ENCODE assay signal across 1 cellular context in genomic region chr17:59466943-59467801, GRCh38.
TF ChIP-seq lines count a peak whose summit lies in the region.

No MANE protein-coding gene starts in this region.

TF ChIP-seq in HepG2, 621 proteins besides CTCF, POLR2A, EP300 and RAD21 (continued from another document):
- TF ChIP-seq ZBTB33 (CRISPR knock-in tag; IDR thresholded peaks at IDR 0.05) (no peak), RFX3 (CRISPR knock-in tag; IDR thresholded peaks at IDR 0.05) (0 out of 2 replicates have a peak, but pooled peaks have one; percentile 12), RBAK (CRISPR knock-in tag; IDR thresholded peaks at IDR 0.05) (0 out of 2 replicates have a peak, but pooled peaks have one; percentile 32), ETV5 (CRISPR knock-in tag; IDR thresholded peaks at IDR 0.05; ENCODE audit: borderline replicate concordance) (no peak; the same call in 1 of the 2 replicates), ZSCAN22 (CRISPR knock-in tag; IDR thresholded peaks at IDR 0.05) (no peak), THAP11 (CRISPR knock-in tag; IDR thresholded peaks at IDR 0.05) (peak; percentile 23; the same call in 1 of the 2 replicates), SOX6 (IDR thresholded peaks at IDR 0.05) (no peak), SOX6 (CRISPR knock-in tag; IDR thresholded peaks at IDR 0.05) (no peak), ZMAT3 (CRISPR knock-in tag; conservative IDR thresholded peaks at IDR 0.05) (no peak), ZNF589 (CRISPR knock-in tag; conservative IDR thresholded peaks at IDR 0.05) (no peak), ZMAT5 (CRISPR knock-in tag; IDR thresholded peaks at IDR 0.05; ENCODE audit: borderline replicate concordance, low read depth) (no peak), SOX5 (CRISPR knock-in tag; IDR thresholded peaks at IDR 0.05; ENCODE audit: borderline replicate concordance) (peak; percentile 22; the same call in 1 of the 2 replicates), NR3C1 (CRISPR knock-in tag; IDR thresholded peaks at IDR 0.05) (no peak), NFIB (CRISPR knock-in tag; IDR thresholded peaks at IDR 0.05; ENCODE audit: borderline replicate concordance) (no peak), ZC3H13 (CRISPR knock-in tag; IDR thresholded peaks at IDR 0.05) (0 out of 2 replicates have a peak, but pooled peaks have one; percentile 29), MNT (IDR thresholded peaks at IDR 0.05) (peak; percentile 66; the same call in 1 of the 2 replicates), ARNT (IDR thresholded peaks at IDR 0.05) (no peak), TOE1 (CRISPR knock-in tag; IDR thresholded peaks at IDR 0.05) (no peak), NFIC (IDR thresholded peaks at IDR 0.05; ENCODE audit: low read length) (0 out of 2 replicates have a peak, but pooled peaks have one; percentile 46), ZNF773 (CRISPR knock-in tag; IDR thresholded peaks at IDR 0.05; ENCODE audit: borderline replicate concordance) (no peak), ZFP82 (CRISPR knock-in tag; IDR thresholded peaks at IDR 0.05; ENCODE audit: borderline replicate concordance) (0 out of 2 replicates have a peak, but pooled peaks have one; percentile 37), PAX8 (CRISPR knock-in tag; IDR thresholded peaks at IDR 0.05; ENCODE audit: borderline replicate concordance) (no peak), ASH2L (IDR thresholded peaks at IDR 0.05; ENCODE audit: insufficient read length, low read depth, low read length) (no peak)
